Comparison of ENCODE assay signal across 19 cellular contexts in genomic region chr1:192399161-192399560, GRCh38.
A peak's percentile ranks its signal among the peaks of the same experiment; 100 is the strongest.
DNase-seq lines count a peak whose midpoint lies in the region; ATAC-seq, FAIRE-seq and TF ChIP-seq lines count a peak whose summit lies in the region.
"Had no signal": no experiment of that assay in that cellular context is flagged by ENCODE, and none has a peak within 500 bp of the region (broad histone marks: within the 10 kb centered on the region; RNA-seq: fewer than 3 reads in every experiment).

No MANE protein-coding gene starts in this region.

- TF ChIP-seq CTCF in hepatocyte (IDR thresholded peaks at IDR 0.05; ENCODE audit: poor library complexity) = no peak

- no peaks in the 10 kb centered on the region for H3K9me3 ChIP-seq in hepatocyte (ENCODE audit: low read depth)
- H3K9me3 ChIP-seq in small intestine (ENCODE audit: control insufficient read depth, low read depth) = no peaks in the 10 kb centered on the region

- DNase-seq in NCI-H1105 (lab: John Stamatoyannopoulos, UW) = peak; percentile 0
- no peak for DNase-seq in NCI-H1105 treated with DMSO at 0.1 percent for 48 hours (lab: John Stamatoyannopoulos, UW)
- DNase-seq in NCI-H748 treated with DMSO at 0.1 percent for 48 hours (lab: John Stamatoyannopoulos, UW) = peak; percentile 10
- peak; percentile 26 for DNase-seq in hepatocyte (ENCODE audit: low spot score)
- DNase-seq in small intestine = peak; percentile 12
- no peak for DNase-seq in midbrain (lab: John Stamatoyannopoulos, UW)
- DNase-seq: 8988T, C1 segment of cervical spinal cord, DMS 273 treated with DMSO at 0.1 percent for 48 hours, H9, NCI-H187 treated with DMSO at 0.1 percent for 48 hours, NCI-H226, NCI-H526 treated with DMSO at 0.1 percent for 48 hours, T-helper 1 cell had no signal

- no peak overlapping the region for H2AFZ ChIP-seq in hepatocyte

- H3K9me2 ChIP-seq in hepatocyte (replicated peaks; ENCODE audit: insufficient read depth) = no peaks in the 10 kb centered on the region

- no peak for FAIRE-seq in small intestine (lab: Jason Lieb, UNC)

- H3K4me2 ChIP-seq in hepatocyte = no peak overlapping the region

- no peak overlapping the region for H3K4me3 ChIP-seq in hepatocyte
- H3K4me3 ChIP-seq in small intestine (ENCODE audit: low read depth in 1 of 2, low read length in 2 of 2) = no peak overlapping the region
- H3K4me3 ChIP-seq: SK-N-MC had no signal

- H3K36me3 ChIP-seq in hepatocyte (replicated peaks; ENCODE audit: insufficient read depth, low read depth) = no peaks in the 10 kb centered on the region
- no peaks in the 10 kb centered on the region for H3K36me3 ChIP-seq in small intestine (ENCODE audit: control insufficient read depth in 2 of 2, insufficient read depth in 2 of 2, low read length in 2 of 2)

- WGBS in hepatocyte (ENCODE audit: low lambda C conversion rate, missing lambda C conversion rate) = 43% methylated on average over 4 of the region's 4 CpGs
- WGBS in small intestine, 3 donors = 26 to 41% (median 36%) methylated on average over 4 of the region's 4 CpGs

- no peaks in the 10 kb centered on the region for H3K79me2 ChIP-seq in hepatocyte

- no peak for ATAC-seq in HG03097 (IDR thresholded peaks at IDR 0.05; ENCODE audit: low FRiP score, unreplicated experiment)
- no peak for ATAC-seq in HG03460 (IDR thresholded peaks at IDR 0.05; ENCODE audit: unreplicated experiment)
- ATAC-seq: Panc1, Right ventricle myocardium inferior had no signal

- H4K20me1 ChIP-seq in hepatocyte (ENCODE audit: insufficient read depth, poor library complexity, severe bottlenecking) = no peaks in the 10 kb centered on the region

- H3K4me1 ChIP-seq in hepatocyte (ENCODE audit: insufficient read depth) = peaks cover 9% of the 10 kb centered on the region
- peaks cover 0 to 4% of the 10 kb centered on the region in 2 donors for H3K4me1 ChIP-seq in small intestine (ENCODE audit: control insufficient read depth in 2 of 2, insufficient read depth in 1 of 2, low read depth in 1 of 2, low read length in 1 of 2)

- H3K27ac ChIP-seq in hepatocyte (no peak overlapping the region), small intestine (ENCODE audit: low read depth in 1 of 2, low read length in 1 of 2) (no peak overlapping the region)
- H3K27ac ChIP-seq: SK-N-MC had no signal

- H3K27me3 ChIP-seq in hepatocyte (no peaks in the 10 kb centered on the region), small intestine (ENCODE audit: control insufficient read depth in 2 of 2, insufficient read depth in 2 of 2, low read length in 2 of 2) (no peaks in the 10 kb centered on the region)

Comparison
In these comparisons a context has a peak if more than half of its experiments do, and no peak if none do; other contexts are left out.
1. DNase-seq: peak in NCI-H1105 (single experiment), NCI-H748 treated with DMSO at 0.1 percent for 48 hours (single experiment), hepatocyte (single experiment) and small intestine (single experiment); none in NCI-H1105 treated with DMSO at 0.1 percent for 48 hours (single experiment) and midbrain (single experiment).